12 cellular contexts compared by ENCODE assay signal in the genomic region with DNA sequence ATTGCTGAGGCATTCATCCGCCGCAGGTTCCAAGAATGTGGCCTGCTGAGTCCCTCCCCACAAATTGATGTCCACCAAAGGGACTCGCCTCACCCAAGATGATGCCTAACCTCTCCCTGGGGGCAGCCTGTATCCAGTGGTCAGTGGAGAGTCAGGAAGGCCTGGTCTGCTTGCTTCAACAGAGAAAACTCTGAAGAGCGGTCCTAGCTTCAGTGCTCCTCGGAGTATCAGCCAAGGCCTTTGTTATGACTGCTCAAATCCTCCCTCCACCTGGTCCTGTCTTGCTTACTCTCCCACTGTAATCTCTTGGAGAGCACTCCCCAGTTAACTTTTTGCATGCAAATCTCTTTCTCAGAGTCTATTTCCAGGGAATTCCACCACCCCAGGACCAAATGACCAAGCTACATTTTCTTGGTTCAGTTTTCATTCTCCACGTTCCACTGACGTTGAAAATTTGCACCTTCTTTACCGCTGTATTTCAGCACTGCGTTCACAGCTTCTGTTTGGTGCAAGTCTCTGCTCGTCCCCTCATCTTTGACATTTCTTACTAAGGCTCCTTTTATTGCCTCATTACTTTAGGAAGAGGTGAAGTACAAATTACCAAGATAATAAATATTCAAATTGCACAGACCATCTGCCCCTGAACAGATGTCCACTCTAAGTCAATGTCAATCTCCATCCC. TPM values are rescaled to one million over a fixed set of nuclear protein-coding genes. Genes with fewer than 3 reads are reported as not detected.
DNase-seq lines count a peak whose midpoint lies in the region; ATAC-seq and TF ChIP-seq lines count a peak whose summit lies in the region.
"Had no signal": no experiment of that assay in that cellular context is flagged by ENCODE, and none has a peak within 500 bp of the region (broad histone marks: within the 10 kb centered on the region; RNA-seq: fewer than 3 reads in every experiment).

No MANE protein-coding gene starts in this region.

- peaks cover 14% of the 10 kb centered on the region for H3K36me3 Mint-ChIP-seq in CD8-positive, alpha-beta T cell
- H3K36me3 Mint-ChIP-seq in HFFc6 (ENCODE audit: low read depth) (peaks cover 14% of the 10 kb centered on the region; the same call in 1 of the 2 replicates), memory B cell (peaks cover 12% of the 10 kb centered on the region)
- peaks cover 7 to 35% of the 10 kb centered on the region in 2 donors for H3K36me3 Mint-ChIP-seq in activated naive CD4-positive, alpha-beta T cell treated with anti-CD3 and anti-CD28 coated beads, Interleukin-2, amount 50 U/mL, for 72 hours

- no peaks in the 10 kb centered on the region for H3K36me3 ChIP-seq in CD8-positive, alpha-beta T cell (ENCODE audit: insufficient read depth, low read length)

- intact Hi-C loops in CD8-positive, alpha-beta T cell (cut with DNase I, micrococcal nuclease) = loop anchor here (1.0 to 2.0 kb wide), 4 partner anchors 13 to 46 kb away; no protein-coding TSS in a partner anchor
- intact Hi-C loops in left colon (cut with DNase I, micrococcal nuclease) = no loop called here

- H3K27ac Mint-ChIP-seq in CD8-positive, alpha-beta T cell = peak overlapping the region; percentile 97
- H3K27ac Mint-ChIP-seq in HFFc6 = peak overlapping the region; percentile 74
- peak overlapping the region; percentile 81 to 93 for H3K27ac Mint-ChIP-seq in activated naive CD4-positive, alpha-beta T cell treated with anti-CD3 and anti-CD28 coated beads, Interleukin-2, amount 50 U/mL, for 72 hours
- peak overlapping the region; percentile 92 for H3K27ac Mint-ChIP-seq in memory B cell
- H3K27ac Mint-ChIP-seq: mesothelial cell of epicardium had no signal

- peaks cover 81% of the 10 kb centered on the region for H3K4me1 Mint-ChIP-seq in CD8-positive, alpha-beta T cell (ENCODE audit: low read depth)
- H3K4me1 Mint-ChIP-seq in HFFc6 (ENCODE audit: low read depth) (peaks cover 36% of the 10 kb centered on the region), memory B cell (peaks cover 42% of the 10 kb centered on the region)

- no peaks in the 10 kb centered on the region for H3K9me3 Mint-ChIP-seq in CD8-positive, alpha-beta T cell
- H3K9me3 Mint-ChIP-seq in HFFc6 = peaks cover 2% of the 10 kb centered on the region; the same call in 1 of the 2 replicates
- H3K9me3 Mint-ChIP-seq in activated naive CD4-positive, alpha-beta T cell treated with anti-CD3 and anti-CD28 coated beads, Interleukin-2, amount 50 U/mL, for 72 hours = peaks cover 0 to 8% of the 10 kb centered on the region in 2 donors
- no peaks in the 10 kb centered on the region for H3K9me3 Mint-ChIP-seq in memory B cell

- no peak for DNase-seq in CD8-positive, alpha-beta T cell
- DNase-seq in HFFc6 (no peak), memory B cell (ENCODE audit: low spot score in 2 of 2) (no peak), NCI-H1105 (lab: John Stamatoyannopoulos, UW) (no peak), left colon (no peak)
- DNase-seq in activated naive CD4-positive, alpha-beta T cell treated with anti-CD3 and anti-CD28 coated beads, Interleukin-2, amount 50 U/mL, for 72 hours (ENCODE audit: low spot score in 2 of 2) = no peak
- DNase-seq: activated gamma-delta T cell, DND-41, NCI-H2029 had no signal

- no peak for TF ChIP-seq CTCF in CD8-positive, alpha-beta T cell (IDR thresholded peaks at IDR 0.05)
- no peak for TF ChIP-seq CTCF in HFFc6 (IDR thresholded peaks at IDR 0.05)

- CTCF ChIA-PET in CD8-positive, alpha-beta T cell (lab: Charles Lee) = interaction anchor here (1.2 to 5.4 kb wide), 10 partner anchors 10 to 54 kb away, joined by 3 to 33 read pairs (median 6); no protein-coding TSS in a partner anchor

- POLR2A ChIA-PET in CD8-positive, alpha-beta T cell (lab: Charles Lee) = interaction anchor here (1.1 to 3.5 kb wide), 10 partner anchors 9 to 47 kb away, joined by 3 to 20 read pairs (median 6); no protein-coding TSS in a partner anchor

- H3K27me3 Mint-ChIP-seq in CD8-positive, alpha-beta T cell (ENCODE audit: low read depth) = no peaks in the 10 kb centered on the region
- H3K27me3 Mint-ChIP-seq in HFFc6 (ENCODE audit: insufficient read depth) (no peaks in the 10 kb centered on the region; the same call in 1 of the 2 replicates), memory B cell (no peaks in the 10 kb centered on the region)

- H3K4me3 Mint-ChIP-seq in CD8-positive, alpha-beta T cell = peak overlapping the region; percentile 55
- H3K4me3 Mint-ChIP-seq in HFFc6 (peak overlapping the region; percentile 27; the same call in 1 of the 2 replicates), memory B cell (peak overlapping the region; percentile 14)
- H3K4me3 Mint-ChIP-seq: mesothelial cell of epicardium had no signal

- H3K4me1 ChIP-seq in CD8-positive, alpha-beta T cell (ENCODE audit: insufficient read depth, low read length) = peaks cover 49% of the 10 kb centered on the region

- no peak for ATAC-seq in CD8-positive, alpha-beta T cell
- ATAC-seq in activated naive CD4-positive, alpha-beta T cell treated with anti-CD3 and anti-CD28 coated beads, Interleukin-2, amount 50 U/mL, for 72 hours = peak; percentile 4 to 19
- no peak for ATAC-seq in memory B cell (ENCODE audit: low read depth)
- ATAC-seq in left colon = no peak
- no peak for ATAC-seq in HG03439 (IDR thresholded peaks at IDR 0.05; ENCODE audit: unreplicated experiment)
- no peak for ATAC-seq in HG02623 (IDR thresholded peaks at IDR 0.05; ENCODE audit: unreplicated experiment)

- H3K27me3 ChIP-seq in CD8-positive, alpha-beta T cell (ENCODE audit: insufficient read depth, low read length) = no peaks in the 10 kb centered on the region

- H3K4me3 ChIP-seq in CD8-positive, alpha-beta T cell (ENCODE audit: low read depth, low read length) = no peak overlapping the region

- no peaks in the 10 kb centered on the region for H3K9me3 ChIP-seq in CD8-positive, alpha-beta T cell (ENCODE audit: low read length)

- peak overlapping the region; percentile 2 for H3K27ac ChIP-seq in CD8-positive, alpha-beta T cell (ENCODE audit: low read depth, low read length)

RNA-seq across cellular contexts. Expression of a gene that starts 22.3 kb away (rescaled TPM):
- 10 to 100 TPM; 18.8 to 19.5 TPM for total RNA-seq in CD8-positive, alpha-beta T cell
- total RNA-seq in HFFc6 (2021; fragmentation: NEBNext Ultra II Directional; extraction: Animal tissue kit (Norgen Biotek cat#: 25700)) = 10 to 100 TPM; 10.1 to 17.7 (median 15.7) TPM
- 10 to 100 TPM; 34.2 to 59.9 TPM for total RNA-seq in activated naive CD4-positive, alpha-beta T cell treated with anti-CD3 and anti-CD28 coated beads, Interleukin-2, amount 50 U/mL, for 72 hours
- total RNA-seq in left colon = 1 to 10 TPM; 5.8 to 7.4 TPM

Comparison
In these comparisons a context has a peak if more than half of its experiments do, and no peak if none do; other contexts are left out.
1. ATAC-seq: peak in activated naive CD4-positive, alpha-beta T cell treated with anti-CD3 and anti-CD28 coated beads, Interleukin-2, amount 50 U/mL, for 72 hours (2 of 2); none in CD8-positive, alpha-beta T cell (single experiment), memory B cell (single experiment), left colon (single experiment), HG03439 (single experiment) and HG02623 (single experiment).
2. intact Hi-C loops: an anchor here in CD8-positive, alpha-beta T cell (1.0 to 2.0 kb wide); none called in left colon.
3. Peak in every context shown above with its lines, with median percentiles within 50 percentile points of each other: H3K27ac Mint-ChIP-seq and H3K4me3 Mint-ChIP-seq.